Comparison of ENCODE assay signal across 17 cellular contexts in genomic region chr7:44650772-44651171, GRCh38. TPM values are rescaled to one million over a fixed set of nuclear protein-coding genes. Genes with fewer than 3 reads are reported as not detected.
A peak's percentile ranks its signal among the peaks of the same experiment; 100 is the strongest.
DNase-seq lines count a peak whose midpoint lies in the region; ATAC-seq and TF ChIP-seq lines count a peak whose summit lies in the region.
"Had no signal": no experiment of that assay in that cellular context is flagged by ENCODE, and none has a peak within 500 bp of the region (broad histone marks: within the 10 kb centered on the region; RNA-seq: fewer than 3 reads in every experiment).

No MANE protein-coding gene starts in this region.

- in situ Hi-C loops in HAP-1 (cut with MboI; ENCODE audit: low sequenced_read_pairs) = no loop called here

- CTCF ChIA-PET in CD8-positive, alpha-beta memory T cell (lab: Charles Lee) = interaction anchor here (0.7 to 1.2 kb wide), 3 partner anchors 14 to 43 kb away, joined by 3 read pairs; no protein-coding TSS in a partner anchor

- peaks cover 11 to 72% (median 14%) of the 10 kb centered on the region in 3 donors for H3K36me3 Mint-ChIP-seq in CD8-positive, alpha-beta memory T cell
- H3K36me3 Mint-ChIP-seq in activated T-helper 17 cell treated with anti-CD3 and anti-CD28 coated beads, Interleukin-2, amount 50 U/mL, for 72 hours (ENCODE audit: low read depth) = peaks cover 71% of the 10 kb centered on the region

- no peaks in the 10 kb centered on the region for H3K9me3 ChIP-seq in CD8-positive, alpha-beta memory T cell (ENCODE audit: low read length)
- H3K9me3 ChIP-seq in heart right ventricle = no peaks in the 10 kb centered on the region
- H3K9me3 ChIP-seq in parathyroid adenoma (ENCODE audit: control insufficient read depth, low read length) = no peaks in the 10 kb centered on the region
- H3K9me3 ChIP-seq in HAP-1 = no peaks in the 10 kb centered on the region
- H3K9me3 ChIP-seq: testis had no signal

- H3K9ac ChIP-seq in parathyroid adenoma = no peak overlapping the region

- H3K27ac ChIP-seq in CD8-positive, alpha-beta memory T cell (ENCODE audit: low read depth, low read length) = no peak overlapping the region
- H3K27ac ChIP-seq in heart right ventricle (peak overlapping the region; percentile 36 to 85 (median 78)), parathyroid adenoma (peak overlapping the region; percentile 76)
- H3K27ac ChIP-seq: testis had no signal

- POLR2A ChIA-PET in CD8-positive, alpha-beta memory T cell (lab: Charles Lee) = interaction anchor here (0.6 kb wide), 1 partner anchor 28 kb away, joined by 3 read pairs; no protein-coding TSS in a partner anchor

- 49 to 55% methylated on average over 5 of the region's 5 CpGs for WGBS in heart right ventricle, 2 donors

- peaks cover 3 to 7% (median 3%) of the 10 kb centered on the region in 3 donors for H3K4me1 Mint-ChIP-seq in CD8-positive, alpha-beta memory T cell
- no peaks in the 10 kb centered on the region for H3K4me1 Mint-ChIP-seq in activated T-helper 17 cell treated with anti-CD3 and anti-CD28 coated beads, Interleukin-2, amount 50 U/mL, for 72 hours
- H3K4me1 Mint-ChIP-seq: mesothelial cell of epicardium had no signal

- no peak overlapping the region for H3K4me2 ChIP-seq in parathyroid adenoma (ENCODE audit: low read length)

- intact Hi-C loops in heart right ventricle (cut with DNase I) = no loop called here

- H3K79me2 ChIP-seq in parathyroid adenoma = peaks cover 12% of the 10 kb centered on the region

- ATAC-seq in activated T-helper 17 cell treated with anti-CD3 and anti-CD28 coated beads, Interleukin-2, amount 50 U/mL, for 72 hours (replicated peaks) = no peak
- ATAC-seq in heart right ventricle = peak; percentile 72 to 92 (median 88)
- no peak for ATAC-seq in HG03442 (IDR thresholded peaks at IDR 0.05; ENCODE audit: unreplicated experiment)

- H3K27me3 Mint-ChIP-seq in CD8-positive, alpha-beta memory T cell = no peaks in the 10 kb centered on the region
- H3K27me3 Mint-ChIP-seq in activated T-helper 17 cell treated with anti-CD3 and anti-CD28 coated beads, Interleukin-2, amount 50 U/mL, for 72 hours = no peaks in the 10 kb centered on the region
- H3K27me3 Mint-ChIP-seq: activated B cell treated with CpG ODN at 0.5 μM for 24 hours had no signal

- no peaks in the 10 kb centered on the region for H3K27me3 ChIP-seq in CD8-positive, alpha-beta memory T cell (ENCODE audit: insufficient read depth, low read length, poor library complexity, severe bottlenecking)
- H3K27me3 ChIP-seq in heart right ventricle = no peaks in the 10 kb centered on the region
- no peaks in the 10 kb centered on the region for H3K27me3 ChIP-seq in parathyroid adenoma (ENCODE audit: control insufficient read depth, insufficient read depth, low read length)
- no peaks in the 10 kb centered on the region for H3K27me3 ChIP-seq in HAP-1 (ENCODE audit: low read depth)
- H3K27me3 ChIP-seq: testis had no signal

- H2AFZ ChIP-seq in parathyroid adenoma = no peak overlapping the region

- TF ChIP-seq CTCF in heart right ventricle (IDR thresholded peaks at IDR 0.05) (no peak), parathyroid adenoma (IDR thresholded peaks at IDR 0.05) (no peak)

- no peak overlapping the region for H3K4me3 Mint-ChIP-seq in CD8-positive, alpha-beta memory T cell
- H3K4me3 Mint-ChIP-seq in activated T-helper 17 cell treated with anti-CD3 and anti-CD28 coated beads, Interleukin-2, amount 50 U/mL, for 72 hours = no peak overlapping the region
- H3K4me3 Mint-ChIP-seq: activated B cell treated with CpG ODN at 0.5 μM for 24 hours, mesothelial cell of epicardium had no signal

- no peak for DNase-seq in CD8-positive, alpha-beta memory T cell
- DNase-seq in heart right ventricle = peak in 1 of 2 donors; percentile 70
- no peak for DNase-seq in HAP-1 (ENCODE audit: low spot score in 2 of 2)
- DNase-seq in mucosa of gallbladder (ENCODE audit: low spot score) = no peak
- no peak for DNase-seq in KG1 (lab: John Stamatoyannopoulos, UW)
- DNase-seq: activated B cell treated with CpG ODN at 0.5 μM for 24 hours; activated naive CD4-positive, alpha-beta T cell; COR-L47; NCI-H1436; NCI-H226; stimulated activated CD4-positive, alpha-beta T cell treated with anti-CD3 and anti-CD28 coated beads, Interleukin-4, amount 100 ng/mL, for 1 hour; T-helper 2 cell; testis had no signal

- H3K27ac Mint-ChIP-seq in CD8-positive, alpha-beta memory T cell = peak overlapping the region in 7 of 8 donors; percentile 33 to 82 (median 51)
- H3K27ac Mint-ChIP-seq in activated T-helper 17 cell treated with anti-CD3 and anti-CD28 coated beads, Interleukin-2, amount 50 U/mL, for 72 hours = peak overlapping the region; percentile 59
- H3K27ac Mint-ChIP-seq: activated B cell treated with CpG ODN at 0.5 μM for 24 hours, mesothelial cell of epicardium had no signal

- peaks cover 36% of the 10 kb centered on the region for H3K36me3 ChIP-seq in CD8-positive, alpha-beta memory T cell (ENCODE audit: insufficient read depth, low read length)
- H3K36me3 ChIP-seq in heart right ventricle (peaks cover 0 to 97% (median 21%) of the 10 kb centered on the region in 9 donors), parathyroid adenoma (ENCODE audit: control insufficient read depth, insufficient read depth, low read length) (no peaks in the 10 kb centered on the region), HAP-1 (replicated peaks) (peaks cover 12% of the 10 kb centered on the region)

- H3K4me3 ChIP-seq in CD8-positive, alpha-beta memory T cell (ENCODE audit: low read length) = no peak overlapping the region
- H3K4me3 ChIP-seq in heart right ventricle (no peak overlapping the region), parathyroid adenoma (ENCODE audit: low read depth, low read length) (no peak overlapping the region), HAP-1 (no peak overlapping the region)
- H3K4me3 ChIP-seq: testis had no signal

- H3K9me3 Mint-ChIP-seq in CD8-positive, alpha-beta memory T cell = no peaks in the 10 kb centered on the region
- no peaks in the 10 kb centered on the region for H3K9me3 Mint-ChIP-seq in activated T-helper 17 cell treated with anti-CD3 and anti-CD28 coated beads, Interleukin-2, amount 50 U/mL, for 72 hours
- H3K9me3 Mint-ChIP-seq: activated B cell treated with CpG ODN at 0.5 μM for 24 hours, mesothelial cell of epicardium had no signal

- no peaks in the 10 kb centered on the region for H3K4me1 ChIP-seq in CD8-positive, alpha-beta memory T cell (ENCODE audit: insufficient read depth, low read length)
- H3K4me1 ChIP-seq in heart right ventricle (peaks cover 0 to 39% (median 10%) of the 10 kb centered on the region in 9 donors), parathyroid adenoma (peaks cover 39% of the 10 kb centered on the region), HAP-1 (no peaks in the 10 kb centered on the region)
- H3K4me1 ChIP-seq: testis had no signal

RNA-seq across cellular contexts. Expression of gene OGDH, which starts 44.3 kb away (rescaled TPM):
- 10 to 100 TPM; 92.8 to 93.8 TPM for total RNA-seq in CD8-positive, alpha-beta memory T cell
- 58.3 TPM for polyA plus RNA-seq in CD8-positive, alpha-beta memory T cell
- total RNA-seq in activated T-helper 17 cell treated with anti-CD3 and anti-CD28 coated beads, Interleukin-2, amount 50 U/mL, for 72 hours = 100 to 1,000 TPM in 1 of 2 donors, 10 to 100 TPM in 1; 77.6 to 128 TPM
- total RNA-seq in heart right ventricle (100 to 1,000 TPM; 500 to 724 (median 679) TPM), mucosa of gallbladder (114 TPM)
- polyA plus RNA-seq in heart right ventricle = 100 to 1,000 TPM; 202 to 421 TPM

Comparison
In these comparisons a context has a peak if more than half of its experiments do, and no peak if none do; other contexts are left out.
1. ATAC-seq: peak in heart right ventricle (8 of 8); none in activated T-helper 17 cell treated with anti-CD3 and anti-CD28 coated beads, Interleukin-2, amount 50 U/mL, for 72 hours (single experiment) and HG03442 (single experiment).